ENCODE assay signal across 7 cellular contexts in the genomic region with DNA sequence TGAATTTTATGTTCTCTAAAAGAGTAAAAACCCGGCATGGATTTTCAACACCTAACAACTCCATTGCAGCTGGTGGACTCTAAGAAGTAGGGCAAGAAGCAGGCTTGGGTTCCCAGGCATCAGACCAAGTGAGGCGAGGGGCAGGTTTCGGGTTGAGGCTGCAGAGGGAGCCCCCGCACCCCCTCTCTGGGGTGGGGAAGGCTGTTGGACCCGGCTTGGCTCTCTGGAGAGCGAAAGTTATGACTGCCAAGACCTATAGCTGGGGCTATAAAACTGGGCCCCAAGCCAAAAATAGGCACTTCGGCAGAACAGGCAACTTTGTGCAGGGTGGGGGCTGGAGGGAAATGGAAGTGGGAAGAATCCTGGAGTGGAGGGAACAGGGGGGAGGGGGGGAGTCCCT. TPM values are rescaled to one million over a fixed set of nuclear protein-coding genes. Genes with fewer than 3 reads are reported as not detected.
DNase-seq lines count a peak whose midpoint lies in the region; ATAC-seq and TF ChIP-seq lines count a peak whose summit lies in the region.
"Not testable (repeated sequence)": the region's sequence is repeated elsewhere in the genome, so short reads cannot be mapped to it uniquely, and the experiment has no call there.

No MANE protein-coding gene starts in this region.

- H3K9ac ChIP-seq in OCI-LY3 (ENCODE audit: low read length), result 0 out of 2 replicates have a peak overlapping the region, but pooled peaks have one; percentile 81
- not testable (repeated sequence) for H3K9ac ChIP-seq in skeletal muscle tissue (ENCODE audit: low read depth in 1 of 3, low read length in 3 of 3)

- H3K79me2 ChIP-seq in OCI-LY3 (ENCODE audit: low read length), result not testable (repeated sequence)

- WGBS in heart left ventricle, 4 donors, result 27 to 39% (median 36%) methylated on average over 2 to 7 of the region's 7 CpGs

- H3K4me2 ChIP-seq in OCI-LY3 (ENCODE audit: low read length), result peak overlapping the region; percentile 63

- H3K36me3 ChIP-seq in GM06990 (ENCODE audit: control insufficient read depth, insufficient read depth, low read length); OCI-LY3 (replicated peaks; ENCODE audit: low read depth, low read length); heart left ventricle; skeletal muscle tissue (ENCODE audit: control insufficient read depth in 3 of 3, insufficient read depth in 3 of 3, low read length in 3 of 3): not testable (repeated sequence)

- POLR2A ChIA-PET in activated CD8-positive, alpha-beta T cell treated with anti-CD3 and anti-CD28 coated beads, Interleukin-2, amount 10 ng/mL, durations not matched to agents 7 days and 5 days (lab: Charles Lee), result not testable (repeated sequence)
- POLR2A ChIA-PET in naive thymus-derived CD8-positive, alpha-beta T cell (lab: Charles Lee), result interaction anchor here (1.3 to 1.4 kb wide), 2 partner anchors 10 to 156 kb away, joined by 3 to 5 read pairs; no protein-coding TSS in a partner anchor

- not testable (repeated sequence) for H4K20me1 ChIP-seq in OCI-LY3 (ENCODE audit: insufficient read depth, low read length)

- not testable (repeated sequence) for H3K9me3 Mint-ChIP-seq in activated CD8-positive, alpha-beta T cell treated with anti-CD3 and anti-CD28 coated beads, Interleukin-2, amount 10 ng/mL, durations not matched to agents 7 days and 5 days (ENCODE audit: insufficient read depth); naive thymus-derived CD8-positive, alpha-beta T cell

- not testable (repeated sequence) for H3K36me3 Mint-ChIP-seq in activated CD8-positive, alpha-beta T cell treated with anti-CD3 and anti-CD28 coated beads, Interleukin-2, amount 10 ng/mL, durations not matched to agents 7 days and 5 days (ENCODE audit: low read depth); naive thymus-derived CD8-positive, alpha-beta T cell

- peak; percentile 49 for DNase-seq in GM06990 (ENCODE audit: extremely low read depth, insufficient read length)
- not testable (repeated sequence) for DNase-seq in activated CD8-positive, alpha-beta T cell treated with anti-CD3 and anti-CD28 coated beads, Interleukin-2, amount 10 ng/mL, durations not matched to agents 7 days and 5 days; heart left ventricle; naive thymus-derived CD8-positive, alpha-beta T cell
- DNase-seq in cardiac fibroblast (ENCODE audit: low read depth in 2 of 2), result peak in 1 of 2 donors; percentile 27

- peaks cover 52% of the 10 kb centered on the region for H3K27me3 Mint-ChIP-seq in activated CD8-positive, alpha-beta T cell treated with anti-CD3 and anti-CD28 coated beads, Interleukin-2, amount 10 ng/mL, durations not matched to agents 7 days and 5 days (ENCODE audit: low read depth)
- H3K27me3 Mint-ChIP-seq in naive thymus-derived CD8-positive, alpha-beta T cell, result not testable (repeated sequence)

- not testable (repeated sequence) for H3K27ac Mint-ChIP-seq in activated CD8-positive, alpha-beta T cell treated with anti-CD3 and anti-CD28 coated beads, Interleukin-2, amount 10 ng/mL, durations not matched to agents 7 days and 5 days
- peak overlapping the region in 9 of 10 donors; percentile 91 to 97 (median 95) for H3K27ac Mint-ChIP-seq in naive thymus-derived CD8-positive, alpha-beta T cell

- H3K27me3 ChIP-seq in GM06990 (replicated peaks; ENCODE audit: control insufficient read depth, insufficient read depth, low read length); OCI-LY3 (ENCODE audit: low read depth, low read length): not testable (repeated sequence)
- H3K27me3 ChIP-seq in heart left ventricle (peaks cover 0 to 14% (median 6%) of the 10 kb centered on the region in 9 donors), skeletal muscle tissue (ENCODE audit: control insufficient read depth in 3 of 3, insufficient read depth in 3 of 3, low read length in 3 of 3) (peaks cover 11 to 22% (median 21%) of the 10 kb centered on the region in 3 donors)

- H3K4me3 ChIP-seq in GM06990 (replicated peaks; ENCODE audit: low read depth, low read length), result not testable (repeated sequence)
- H3K4me3 ChIP-seq in OCI-LY3 (ENCODE audit: low read length) (peak overlapping the region; percentile 79), cardiac fibroblast (replicated peaks in 1 of 2; ENCODE audit: low read depth in 2 of 2, low read length in 2 of 2) (peak overlapping the region; percentile 42 to 47), heart left ventricle (peak overlapping the region in 10 of 12 donors; percentile 55 to 83 (median 62)), skeletal muscle tissue (ENCODE audit: low read length in 3 of 3) (peak overlapping the region in 2 of 3 donors; percentile 38 to 67)

- TF ChIP-seq POLR2A in heart left ventricle (IDR thresholded peaks at IDR 0.05), result not testable (repeated sequence)

- ATAC-seq in activated CD8-positive, alpha-beta T cell treated with anti-CD3 and anti-CD28 coated beads, Interleukin-2, amount 10 ng/mL, durations not matched to agents 7 days and 5 days; heart left ventricle: not testable (repeated sequence)
- peak; percentile 9 to 11 for ATAC-seq in naive thymus-derived CD8-positive, alpha-beta T cell

- not testable (repeated sequence) for H3K9me3 ChIP-seq in OCI-LY3 (ENCODE audit: insufficient read depth, low read length); heart left ventricle; skeletal muscle tissue (ENCODE audit: control insufficient read depth in 3 of 3, low read length in 3 of 3)

- TF ChIP-seq CTCF in GM06990 (IDR thresholded peaks at IDR 0.05; ENCODE audit: insufficient read depth, low read length, poor library complexity, severe bottlenecking); OCI-LY3 (IDR thresholded peaks at IDR 0.05; ENCODE audit: low read depth, low read length); cardiac fibroblast (IDR thresholded peaks at IDR 0.05; ENCODE audit: low read depth, low read length); heart left ventricle (IDR thresholded peaks at IDR 0.05): not testable (repeated sequence)

- H2AFZ ChIP-seq in OCI-LY3 (ENCODE audit: low read depth, low read length), result peak overlapping the region; percentile 77

- not testable (repeated sequence) for H3K27ac ChIP-seq in OCI-LY3 (ENCODE audit: low read length); skeletal muscle tissue (ENCODE audit: low read depth, low read length)
- peak overlapping the region in 2 of 12 donors; percentile 78 to 81 for H3K27ac ChIP-seq in heart left ventricle

- peaks cover 22% of the 10 kb centered on the region for H3K4me1 Mint-ChIP-seq in activated CD8-positive, alpha-beta T cell treated with anti-CD3 and anti-CD28 coated beads, Interleukin-2, amount 10 ng/mL, durations not matched to agents 7 days and 5 days (ENCODE audit: low read depth)
- peaks cover 22 to 52% (median 40%) of the 10 kb centered on the region in 4 donors for H3K4me1 Mint-ChIP-seq in naive thymus-derived CD8-positive, alpha-beta T cell

- CTCF ChIA-PET in activated CD8-positive, alpha-beta T cell treated with anti-CD3 and anti-CD28 coated beads, Interleukin-2, amount 10 ng/mL, durations not matched to agents 7 days and 5 days (lab: Charles Lee), result not testable (repeated sequence)

- peak overlapping the region; percentile 76 for H3K4me3 Mint-ChIP-seq in activated CD8-positive, alpha-beta T cell treated with anti-CD3 and anti-CD28 coated beads, Interleukin-2, amount 10 ng/mL, durations not matched to agents 7 days and 5 days
- peak overlapping the region; percentile 90 to 97 (median 94) for H3K4me3 Mint-ChIP-seq in naive thymus-derived CD8-positive, alpha-beta T cell

- intact Hi-C loops in heart left ventricle (cut with DNase I), result loop anchor here in 3 of 10 donors (5.0 to 10.0 kb wide), 2 partner anchors 60 to 137 kb away; no protein-coding TSS in a partner anchor

- H3K4me1 ChIP-seq in OCI-LY3 (ENCODE audit: low read length); skeletal muscle tissue (ENCODE audit: control insufficient read depth in 3 of 3, insufficient read depth in 3 of 3, low read length in 3 of 3): not testable (repeated sequence)
- peaks cover 0 to 20% (median 4%) of the 10 kb centered on the region in 12 donors for H3K4me1 ChIP-seq in heart left ventricle

RNA-seq across cellular contexts. Expression of gene ADGRL1, which starts 1.8 kb away (rescaled TPM):
- 1 to 10 TPM; 6.3 to 7.7 TPM for total RNA-seq in activated CD8-positive, alpha-beta T cell treated with anti-CD3 and anti-CD28 coated beads, Interleukin-2, amount 10 ng/mL, durations not matched to agents 7 days and 5 days
- 10 to 100 TPM; 10.1 to 29.4 (median 14.4) TPM for total RNA-seq in heart left ventricle
- 10 to 100 TPM; 11.5 to 12.8 TPM for polyA plus RNA-seq in heart left ventricle
- total RNA-seq in naive thymus-derived CD8-positive, alpha-beta T cell, result 10 to 100 TPM; 24.8 to 28.0 TPM
- under 1 TPM; 0.29 to 0.96 (median 0.51) TPM for polyA plus RNA-seq in naive thymus-derived CD8-positive, alpha-beta T cell
- 12.0 TPM for total RNA-seq in skeletal muscle tissue
